8 cellular contexts compared by ENCODE assay signal in genomic region chr5:132458651-132459030, GRCh38. TPM values are rescaled to one million over a fixed set of nuclear protein-coding genes. Genes with fewer than 3 reads are reported as not detected.
DNase-seq lines count a peak whose midpoint lies in the region; ATAC-seq, FAIRE-seq and TF ChIP-seq lines count a peak whose summit lies in the region.

No MANE protein-coding gene starts in this region.

- peak overlapping the region; percentile 100 for H3K27ac Mint-ChIP-seq in T-helper 1 cell treated with Interleukin-12 subunit alpha and Interleukin-12 subunit beta and Interleukin-4 antibody, amounts not matched to agents 30 μg/mL and 1 μg/mL, for 36 hours
- peak overlapping the region; percentile 96 for H3K27ac Mint-ChIP-seq in memory B cell

- DNase-seq in memory B cell (ENCODE audit: low spot score in 2 of 2) (no peak), Kasumi-1 (lab: John Stamatoyannopoulos, UW) (no peak), HTR-8/SVneo (ENCODE audit: insufficient read length, low spot score) (no peak), dorsolateral prefrontal cortex (no peak), NCI-H345 (lab: John Stamatoyannopoulos, UW) (no peak)

- peaks cover 68% of the 10 kb centered on the region for H3K36me3 Mint-ChIP-seq in T-helper 1 cell treated with Interleukin-12 subunit alpha and Interleukin-12 subunit beta and Interleukin-4 antibody, amounts not matched to agents 30 μg/mL and 1 μg/mL, for 36 hours (ENCODE audit: low read depth)
- H3K36me3 Mint-ChIP-seq in memory B cell: peaks cover 18% of the 10 kb centered on the region

- peak overlapping the region; percentile 77 for H3K4me3 Mint-ChIP-seq in T-helper 1 cell treated with Interleukin-12 subunit alpha and Interleukin-12 subunit beta and Interleukin-4 antibody, amounts not matched to agents 30 μg/mL and 1 μg/mL, for 36 hours
- H3K4me3 Mint-ChIP-seq in memory B cell: peak overlapping the region; percentile 57

- H3K9me3 Mint-ChIP-seq in T-helper 1 cell treated with Interleukin-12 subunit alpha and Interleukin-12 subunit beta and Interleukin-4 antibody, amounts not matched to agents 30 μg/mL and 1 μg/mL, for 36 hours: no peaks in the 10 kb centered on the region
- H3K9me3 Mint-ChIP-seq in memory B cell: no peaks in the 10 kb centered on the region

- no peak overlapping the region for H3K4me3 ChIP-seq in dorsolateral prefrontal cortex

- ATAC-seq in GM18520 (IDR thresholded peaks at IDR 0.05; ENCODE audit: unreplicated experiment) (peak; percentile 53), HG02852 (IDR thresholded peaks at IDR 0.05; ENCODE audit: unreplicated experiment) (peak; percentile 53), memory B cell (ENCODE audit: low read depth) (no peak)

- H3K4me1 Mint-ChIP-seq in T-helper 1 cell treated with Interleukin-12 subunit alpha and Interleukin-12 subunit beta and Interleukin-4 antibody, amounts not matched to agents 30 μg/mL and 1 μg/mL, for 36 hours (ENCODE audit: low read depth): peaks cover 86% of the 10 kb centered on the region
- peaks cover 77% of the 10 kb centered on the region for H3K4me1 Mint-ChIP-seq in memory B cell

- intact Hi-C loops in dorsolateral prefrontal cortex (cut with DNase I): no loop called here

- no peak for TF ChIP-seq CTCF in dorsolateral prefrontal cortex (IDR thresholded peaks at IDR 0.05 in 54 of 56, conservative IDR thresholded peaks at IDR 0.05 in 2 of 56; ENCODE audit: low read depth in 1 of 56, partially characterized antibody in 56 of 56)

- FAIRE-seq in HTR-8/SVneo (lab: Jason Lieb, UNC): no peak

- no peaks in the 10 kb centered on the region for H3K27me3 ChIP-seq in dorsolateral prefrontal cortex

- H3K27me3 Mint-ChIP-seq in T-helper 1 cell treated with Interleukin-12 subunit alpha and Interleukin-12 subunit beta and Interleukin-4 antibody, amounts not matched to agents 30 μg/mL and 1 μg/mL, for 36 hours (ENCODE audit: low read depth): no peaks in the 10 kb centered on the region
- no peaks in the 10 kb centered on the region for H3K27me3 Mint-ChIP-seq in memory B cell

- H3K27ac ChIP-seq in dorsolateral prefrontal cortex: peak overlapping the region in 1 of 59 donors; percentile 28

RNA-seq across cellular contexts. Expression of gene IRF1, which starts 31.9 kb away (rescaled TPM):
- total RNA-seq in dorsolateral prefrontal cortex: 10 to 100 TPM in 39 of 120 experiments, 1 to 10 TPM in 81; 2.5 to 38.3 (median 8.3) TPM
